ENCODE assay signal across 14 cellular contexts in the genomic region with DNA sequence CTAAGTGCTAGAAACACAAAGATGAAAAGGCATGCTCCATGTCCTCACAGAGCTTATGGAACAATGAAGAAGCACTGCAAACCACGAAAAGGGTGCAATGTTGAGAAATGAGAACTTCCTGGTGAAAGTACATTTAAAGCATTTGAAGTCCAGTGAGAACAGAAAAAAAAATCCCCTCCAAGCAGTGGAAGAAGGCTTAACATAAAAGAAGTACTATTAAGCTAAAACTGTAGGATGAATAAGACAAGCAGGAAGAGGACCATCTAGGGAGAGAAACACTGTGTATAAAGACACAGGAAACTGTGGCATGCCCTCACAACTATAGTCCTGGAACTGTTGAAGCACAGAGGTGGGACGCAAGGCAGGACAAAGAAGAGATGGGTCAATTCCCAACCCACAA. TPM values are rescaled to one million over a fixed set of nuclear protein-coding genes. Genes with fewer than 3 reads are reported as not detected.
DNase-seq lines count a peak whose midpoint lies in the region; ATAC-seq and TF ChIP-seq lines count a peak whose summit lies in the region.
"Had no signal": no experiment of that assay in that cellular context is flagged by ENCODE, and none has a peak within 500 bp of the region (broad histone marks: within the 10 kb centered on the region; RNA-seq: fewer than 3 reads in every experiment).

No MANE protein-coding gene starts in this region.

- H3K9me3 Mint-ChIP-seq in activated naive CD8-positive, alpha-beta T cell treated with anti-CD3 and anti-CD28 coated beads, Interleukin-2, amount 50 U/mL, for 24 hours: no peaks in the 10 kb centered on the region
- H3K9me3 Mint-ChIP-seq: activated B cell treated with CpG ODN at 0.5 μM for 24 hours; immature natural killer cell; naive thymus-derived CD8-positive, alpha-beta T cell had no signal

- H3K4me3 ChIP-seq in ACC112 (ENCODE audit: low read depth, low read length) (peak overlapping the region; percentile 45), GM23248 (peak overlapping the region; percentile 57; the same call in 1 of the 2 replicates), mesodermal cell (ENCODE audit: extremely low read depth, insufficient read depth, low read length, poor library complexity, severe bottlenecking) (no peak overlapping the region), HAP-1 (no peak overlapping the region)
- H3K4me3 ChIP-seq: breast epithelium had no signal

- H3K9me3 ChIP-seq in GM23248 (ENCODE audit: low read depth): no peaks in the 10 kb centered on the region
- no peaks in the 10 kb centered on the region for H3K9me3 ChIP-seq in mesodermal cell (ENCODE audit: control insufficient read depth, low read length)
- no peaks in the 10 kb centered on the region for H3K9me3 ChIP-seq in HAP-1
- H3K9me3 ChIP-seq: breast epithelium had no signal

- WGBS in GM23248 (ENCODE audit: low coverage in 1 of 2, low lambda C conversion rate in 2 of 2, missing lambda C conversion rate in 2 of 2), 2 experiments: 78 to 85% methylated on average over 2 of the region's 2 CpGs
- WGBS in mesodermal cell (ENCODE audit: insufficient coverage in 2 of 2), 2 experiments: 92 to 100% methylated on average over 1 to 2 of the region's 2 CpGs

- DNase-seq in GM23248 (no peak), HAP-1 (ENCODE audit: low spot score in 2 of 2) (no peak), Right ventricle myocardium superior (no peak), GM13976 (ENCODE audit: low spot score) (no peak)
- DNase-seq in activated naive CD8-positive, alpha-beta T cell treated with anti-CD3 and anti-CD28 coated beads, Interleukin-2, amount 50 U/mL, for 24 hours: no peak
- DNase-seq: activated B cell treated with CpG ODN at 0.5 μM for 24 hours; immature natural killer cell; naive thymus-derived CD8-positive, alpha-beta T cell; NCI-H2227 treated with DMSO at 0.1 percent for 48 hours had no signal

- H3K36me3 ChIP-seq in ACC112 (ENCODE audit: insufficient read depth, low read length): no peaks in the 10 kb centered on the region
- H3K36me3 ChIP-seq in GM23248 (ENCODE audit: low read depth): no peaks in the 10 kb centered on the region
- no peaks in the 10 kb centered on the region for H3K36me3 ChIP-seq in mesodermal cell (ENCODE audit: control insufficient read depth, insufficient read depth, low read length)
- H3K36me3 ChIP-seq in HAP-1 (replicated peaks): no peaks in the 10 kb centered on the region
- H3K36me3 ChIP-seq: breast epithelium had no signal

- H3K27ac ChIP-seq in ACC112 (ENCODE audit: low read depth, low read length) (peak overlapping the region; percentile 99), GM23248 (peak overlapping the region; percentile 79), mesodermal cell (ENCODE audit: low read depth, low read length, severe bottlenecking) (peak overlapping the region; percentile 20)

- in situ Hi-C loops in GM23248 (cut with MboI): no loop called here
- in situ Hi-C loops in HAP-1 (cut with MboI; ENCODE audit: low sequenced_read_pairs): no loop called here
- in situ Hi-C loops in GM13976 (cut with MboI; ENCODE audit: low sequenced_read_pairs, unreplicated experiment): no loop called here

- H3K4me3 Mint-ChIP-seq in activated naive CD8-positive, alpha-beta T cell treated with anti-CD3 and anti-CD28 coated beads, Interleukin-2, amount 50 U/mL, for 24 hours: no peak overlapping the region
- H3K4me3 Mint-ChIP-seq: activated B cell treated with CpG ODN at 0.5 μM for 24 hours; immature natural killer cell; naive thymus-derived CD8-positive, alpha-beta T cell had no signal

- H3K4me2 ChIP-seq in GM23248 (ENCODE audit: unreplicated experiment): peak overlapping the region; percentile 89

- H3K27me3 Mint-ChIP-seq in activated naive CD8-positive, alpha-beta T cell treated with anti-CD3 and anti-CD28 coated beads, Interleukin-2, amount 50 U/mL, for 24 hours: no peaks in the 10 kb centered on the region
- H3K27me3 Mint-ChIP-seq: activated B cell treated with CpG ODN at 0.5 μM for 24 hours; naive thymus-derived CD8-positive, alpha-beta T cell had no signal

- intact Hi-C loops in Right ventricle myocardium superior (cut with DNase I): no loop called here

- H3K4me1 ChIP-seq in ACC112 (ENCODE audit: control insufficient read depth, insufficient read depth, low read length, unreplicated experiment): peaks cover 57% of the 10 kb centered on the region
- H3K4me1 ChIP-seq in GM23248 (ENCODE audit: insufficient read depth): peaks cover 40% of the 10 kb centered on the region
- peaks cover 30% of the 10 kb centered on the region for H3K4me1 ChIP-seq in mesodermal cell (ENCODE audit: control insufficient read depth, insufficient read depth, low read length, poor library complexity, severe bottlenecking)
- peaks cover 31% of the 10 kb centered on the region for H3K4me1 ChIP-seq in HAP-1

- H3K27ac Mint-ChIP-seq in activated naive CD8-positive, alpha-beta T cell treated with anti-CD3 and anti-CD28 coated beads, Interleukin-2, amount 50 U/mL, for 24 hours: no peak overlapping the region
- H3K27ac Mint-ChIP-seq: activated B cell treated with CpG ODN at 0.5 μM for 24 hours; immature natural killer cell; naive thymus-derived CD8-positive, alpha-beta T cell had no signal

- H2AFZ ChIP-seq in ACC112 (ENCODE audit: low read length, unreplicated experiment) (no peak overlapping the region), GM23248 (no peak overlapping the region)

- H3K36me3 Mint-ChIP-seq in activated naive CD8-positive, alpha-beta T cell treated with anti-CD3 and anti-CD28 coated beads, Interleukin-2, amount 50 U/mL, for 24 hours (ENCODE audit: low read depth): no peaks in the 10 kb centered on the region
- H3K36me3 Mint-ChIP-seq: immature natural killer cell; naive thymus-derived CD8-positive, alpha-beta T cell had no signal

- H3K27me3 ChIP-seq in ACC112 (ENCODE audit: insufficient read depth, low read length) (no peaks in the 10 kb centered on the region), GM23248 (replicated peaks; ENCODE audit: insufficient read depth) (no peaks in the 10 kb centered on the region), HAP-1 (ENCODE audit: low read depth) (no peaks in the 10 kb centered on the region)
- H3K27me3 ChIP-seq: breast epithelium had no signal

- peak; percentile 18 for ATAC-seq in activated naive CD8-positive, alpha-beta T cell treated with anti-CD3 and anti-CD28 coated beads, Interleukin-2, amount 50 U/mL, for 24 hours
- ATAC-seq in HG02938 (IDR thresholded peaks at IDR 0.05; ENCODE audit: unreplicated experiment): no peak
- ATAC-seq in Right ventricle myocardium superior (ENCODE audit: poor library complexity): no peak
- ATAC-seq: Right ventricle myocardium inferior had no signal

- H3K9me2 ChIP-seq in GM23248 (ENCODE audit: insufficient read depth): no peaks in the 10 kb centered on the region

- H3K4me1 Mint-ChIP-seq in activated naive CD8-positive, alpha-beta T cell treated with anti-CD3 and anti-CD28 coated beads, Interleukin-2, amount 50 U/mL, for 24 hours: peaks cover 25% of the 10 kb centered on the region

- H4K20me1 ChIP-seq in GM23248 (ENCODE audit: insufficient read depth): 0 out of 2 replicates have a peak, but pooled peaks cover 9% of the 10 kb centered on the region

- no peak for TF ChIP-seq CTCF in GM13976 (IDR thresholded peaks at IDR 0.05; ENCODE audit: borderline replicate concordance, control extremely low read depth, extremely low read depth, insufficient read depth, missing control alignments)

- peaks cover 32% of the 10 kb centered on the region for H3F3A ChIP-seq in GM23248 (ENCODE audit: insufficient read depth)

- H3K79me2 ChIP-seq in ACC112 (ENCODE audit: control insufficient read depth, insufficient read depth, low read length, unreplicated experiment) (peaks cover 87% of the 10 kb centered on the region), GM23248 (ENCODE audit: insufficient read depth) (peaks cover 90% of the 10 kb centered on the region)

- H3K9ac ChIP-seq in GM23248: peak overlapping the region; percentile 64; the same call in 1 of the 2 replicates

RNA-seq across cellular contexts. Expression of gene TP53BP2, which starts 10.0 kb away (rescaled TPM):
- total RNA-seq in GM23248 (2014; rRNA removed; shearing (Covaris generic)): 16.9 and 18.2 TPM in 2 replicates
- 8.3 and 9.2 TPM in 2 replicates for polyA plus RNA-seq in GM23248 (2016; fragmentation: Nextera tagmentation; extraction: Ambion mirVana)
- polyA plus RNA-seq in mesodermal cell (2013, experiment 1 of 2): 27.2 TPM
- 29.2 TPM for polyA plus RNA-seq in mesodermal cell (2013, experiment 2 of 2)
- total RNA-seq in Right ventricle myocardium superior: 16.1 TPM

Comparison
In these comparisons a context has a peak if more than half of its experiments do, and no peak if none do; other contexts are left out.
1. H3K27ac ChIP-seq: peak in every context shown above with its lines; median percentile 99 in ACC112; 79 in GM23248; 20 in mesodermal cell.
2. H3K4me3 ChIP-seq: peak in ACC112 (single experiment) and GM23248 (single experiment); none in mesodermal cell (single experiment) and HAP-1 (single experiment).